32 cellular contexts compared by ENCODE assay signal in genomic region chr22:22851969-22852368, GRCh38. TPM values are rescaled to one million over a fixed set of nuclear protein-coding genes. Genes with fewer than 3 reads are reported as not detected.
"Had no signal": no experiment of that assay in that cellular context is flagged by ENCODE, and none has a peak within 500 bp of the region (broad histone marks: within the 10 kb centered on the region; RNA-seq: fewer than 3 reads in every experiment).

No MANE protein-coding gene starts in this region.

- H3K4me1 Mint-ChIP-seq: mesothelial cell of epicardium had no signal

- H3K4me3 ChIP-seq: coronary artery, esophagus squamous epithelium, gastrocnemius medialis, heart right ventricle, left lung, lower lobe of right lung, mucosa of descending colon had no signal

- ATAC-seq: gastrocnemius medialis; heart right ventricle; left cardiac atrium; left lung; left ventricle myocardium superior; lower lobe of right lung; mucosa of descending colon; naive thymus-derived CD8-positive, alpha-beta T cell had no signal

- H3K36me3 ChIP-seq: esophagus squamous epithelium, gastrocnemius medialis, heart right ventricle, left lung, lower lobe of right lung had no signal

- H3K4me3 Mint-ChIP-seq: dendritic cell treated with granulocyte-macrophage colony-stimulating factor and Interleukin-4, amounts not matched to agents 40 ng/mL and 50 ng/mL, for 4 days; mesothelial cell of epicardium had no signal

- H3K36me3 Mint-ChIP-seq: mesothelial cell of epicardium; naive B cell; naive thymus-derived CD8-positive, alpha-beta T cell had no signal

- H3K9me3 ChIP-seq: esophagus squamous epithelium, gastrocnemius medialis, heart right ventricle, left lung, lower lobe of right lung, mucosa of descending colon had no signal

- H3K4me1 ChIP-seq: esophagus squamous epithelium, gastrocnemius medialis, heart right ventricle, left lung, lower lobe of right lung had no signal

- H3K27me3 Mint-ChIP-seq: naive thymus-derived CD8-positive, alpha-beta T cell had no signal

- DNase-seq: effector CD8-positive, alpha-beta T cell; esophagus squamous epithelium; foreskin fibroblast; foreskin melanocyte; gastrocnemius medialis; glutamatergic neuron; head of caudate nucleus; heart right ventricle; hippocampal formation; left cardiac atrium; left lung; left ventricle myocardium superior; lower lobe of right lung; mesenchymal stem cell; mucosa of descending colon; naive B cell; naive thymus-derived CD8-positive, alpha-beta T cell had no signal

- H3K9me3 Mint-ChIP-seq: dendritic cell treated with granulocyte-macrophage colony-stimulating factor and Interleukin-4, amounts not matched to agents 40 ng/mL and 50 ng/mL, for 4 days; mesothelial cell of epicardium; naive B cell; naive thymus-derived CD8-positive, alpha-beta T cell had no signal

- H3K27ac ChIP-seq: coronary artery, esophagus squamous epithelium, gastrocnemius medialis, heart right ventricle, left lung, lower lobe of right lung had no signal

- FAIRE-seq: colon, endothelial cell of umbilical vein, islet of Langerhans, keratinocyte had no signal

- H3K27ac Mint-ChIP-seq: dendritic cell treated with granulocyte-macrophage colony-stimulating factor and Interleukin-4, amounts not matched to agents 40 ng/mL and 50 ng/mL, for 4 days; mesothelial cell of epicardium; naive B cell had no signal

RNA-seq across cellular contexts. Expression of gene IGLL5, which starts 35.6 kb away (rescaled TPM):
- total RNA-seq: dermis microvascular lymphatic vessel endothelial cell, endothelial cell of umbilical vein, epithelial cell of proximal tubule, glomerular endothelial cell, kidney epithelial cell, lower leg skin, lung microvascular endothelial cell, mesenteric fat pad, mesothelial cell of epicardium, myocyte had no signal
- polyA plus RNA-seq: endothelial cell of umbilical vein, keratinocyte had no signal
